33 cellular contexts compared by ENCODE assay signal in the genomic region with DNA sequence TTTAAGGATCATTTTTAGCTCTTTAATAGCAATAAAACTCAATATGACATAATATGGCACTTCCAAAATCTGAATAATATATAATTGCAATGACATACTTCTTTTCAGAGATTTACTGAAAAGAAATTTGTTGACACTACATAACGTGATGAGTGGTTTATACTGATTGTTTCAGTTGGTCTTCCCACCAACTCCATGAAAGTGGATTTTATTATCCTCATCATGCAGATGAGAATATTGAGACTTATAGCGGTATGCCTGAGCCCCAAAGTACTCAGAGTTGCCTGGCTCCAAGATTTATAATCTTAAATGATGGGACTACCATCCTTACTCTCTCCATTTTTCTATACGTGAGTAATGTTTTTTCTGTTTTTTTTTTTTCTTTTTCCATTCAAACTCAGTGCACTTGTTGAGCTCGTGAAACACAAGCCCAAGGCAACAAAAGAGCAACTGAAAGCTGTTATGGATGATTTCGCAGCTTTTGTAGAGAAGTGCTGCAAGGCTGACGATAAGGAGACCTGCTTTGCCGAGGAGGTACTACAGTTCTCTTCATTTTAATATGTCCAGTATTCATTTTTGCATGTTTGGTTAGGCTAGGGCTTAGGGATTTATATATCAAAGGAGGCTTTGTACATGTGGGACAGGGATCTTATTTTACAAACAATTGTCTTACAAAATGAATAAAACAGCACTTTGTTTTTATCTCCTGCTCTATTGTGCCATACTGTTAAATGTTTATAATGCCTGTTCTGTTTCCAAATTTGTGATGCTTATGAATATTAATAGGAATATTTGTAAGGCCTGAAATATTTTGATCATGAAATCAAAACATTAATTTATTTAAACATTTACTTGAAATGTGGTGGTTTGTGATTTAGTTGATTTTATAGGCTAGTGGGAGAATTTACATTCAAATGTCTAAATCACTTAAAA. TPM values are rescaled to one million over a fixed set of nuclear protein-coding genes. Genes with fewer than 3 reads are reported as not detected.
"Had no signal": no experiment of that assay in that cellular context is flagged by ENCODE, and none has a peak within 500 bp of the region (broad histone marks: within the 10 kb centered on the region; RNA-seq: fewer than 3 reads in every experiment).

No MANE protein-coding gene starts in this region.

- H3K27me3 Mint-ChIP-seq: activated CD4-positive, alpha-beta memory T cell treated with anti-CD3 and anti-CD28 coated beads for 36 hours; activated CD4-positive, alpha-beta T cell treated with anti-CD3 and anti-CD28 coated beads, Interleukin-2, amount 10 ng/mL, durations not matched to agents 24 days and 14 days; activated naive CD4-positive, alpha-beta T cell treated with anti-CD3 and anti-CD28 coated beads, Interleukin-2, amount 10 ng/mL, durations not matched to agents 7 days and 5 days; activated naive CD8-positive, alpha-beta T cell treated with anti-CD3 and anti-CD28 coated beads, Interleukin-2, amount 10 ng/mL, durations not matched to agents 7 days and 5 days; activated T-cell treated with anti-CD3 and anti-CD28 coated beads, Interleukin-2, amount 50 U/mL, for 24 hours; progenitor cell of endocrine pancreas had no signal

- H3K36me3 Mint-ChIP-seq: activated CD4-positive, alpha-beta memory T cell treated with anti-CD3 and anti-CD28 coated beads for 36 hours; activated naive CD4-positive, alpha-beta T cell treated with anti-CD3 and anti-CD28 coated beads, Interleukin-2, amount 10 ng/mL, durations not matched to agents 7 days and 5 days; activated naive CD8-positive, alpha-beta T cell treated with anti-CD3 and anti-CD28 coated beads, Interleukin-2, amount 10 ng/mL, durations not matched to agents 7 days and 5 days; brain; naive B cell had no signal

- H3K4me2 ChIP-seq: smooth muscle cell had no signal

- ATAC-seq: esophagus mucosa, T-helper 17 cell had no signal

- H3K36me3 ChIP-seq: ascending aorta, left ventricle myocardium inferior, neutrophil, transverse colon had no signal

- H3K27ac ChIP-seq: ascending aorta, left ventricle myocardium inferior, neutrophil, testis, transverse colon had no signal

- H3K9me3 ChIP-seq: ascending aorta, left ventricle myocardium inferior, neutrophil, testis, transverse colon had no signal

- H3K9me3 Mint-ChIP-seq: activated CD4-positive, alpha-beta memory T cell treated with anti-CD3 and anti-CD28 coated beads for 36 hours; activated CD4-positive, alpha-beta T cell treated with anti-CD3 and anti-CD28 coated beads, Interleukin-2, amount 10 ng/mL, durations not matched to agents 24 days and 14 days; activated naive CD4-positive, alpha-beta T cell treated with anti-CD3 and anti-CD28 coated beads, Interleukin-2, amount 10 ng/mL, durations not matched to agents 7 days and 5 days; activated naive CD8-positive, alpha-beta T cell treated with anti-CD3 and anti-CD28 coated beads, Interleukin-2, amount 10 ng/mL, durations not matched to agents 7 days and 5 days; activated T-cell treated with anti-CD3 and anti-CD28 coated beads, Interleukin-2, amount 50 U/mL, for 24 hours; brain; endodermal cell; naive B cell; nephron progenitor cell had no signal

- FAIRE-seq: islet of Langerhans had no signal

- H3K4me3 Mint-ChIP-seq: activated CD4-positive, alpha-beta memory T cell treated with anti-CD3 and anti-CD28 coated beads for 36 hours; activated CD4-positive, alpha-beta T cell treated with anti-CD3 and anti-CD28 coated beads, Interleukin-2, amount 10 ng/mL, durations not matched to agents 24 days and 14 days; activated naive CD4-positive, alpha-beta T cell treated with anti-CD3 and anti-CD28 coated beads, Interleukin-2, amount 10 ng/mL, durations not matched to agents 7 days and 5 days; activated naive CD8-positive, alpha-beta T cell treated with anti-CD3 and anti-CD28 coated beads, Interleukin-2, amount 10 ng/mL, durations not matched to agents 7 days and 5 days; activated T-cell treated with anti-CD3 and anti-CD28 coated beads, Interleukin-2, amount 50 U/mL, for 24 hours; brain; endodermal cell; naive B cell; nephron progenitor cell; T-helper 17 cell had no signal

- DNase-seq: activated CD4-positive, alpha-beta memory T cell treated with anti-CD3 and anti-CD28 coated beads for 36 hours; activated CD4-positive, alpha-beta T cell treated with anti-CD3 and anti-CD28 coated beads, Interleukin-2, amount 10 ng/mL, durations not matched to agents 24 days and 14 days; activated CD4-positive, CD25-positive, alpha-beta regulatory T cell treated with anti-CD3 and anti-CD28 coated beads, Interleukin-2, amount 50 U/mL, for 72 hours; activated CD8-positive, alpha-beta memory T cell treated with anti-CD3 and anti-CD28 coated beads, Interleukin-2, amount 50 U/mL, for 4 hours; activated gamma-delta T cell; activated naive CD4-positive, alpha-beta T cell treated with anti-CD3 and anti-CD28 coated beads, Interleukin-2, amount 10 ng/mL, durations not matched to agents 7 days and 5 days; activated naive CD8-positive, alpha-beta T cell treated with anti-CD3 and anti-CD28 coated beads, Interleukin-2, amount 10 ng/mL, durations not matched to agents 7 days and 5 days; activated T-cell treated with anti-CD3 and anti-CD28 coated beads, Interleukin-2, amount 50 U/mL, for 24 hours; endodermal cell; foreskin fibroblast; glutamatergic neuron; left ventricle myocardium inferior; naive B cell; nephron progenitor cell; retina; stimulated activated CD4-positive, alpha-beta T cell treated with anti-CD3 and anti-CD28 coated beads, Interleukin-1b, Interleukin-23, amount 100 ng/mL, for 48 hours; stimulated activated naive CD4-positive, alpha-beta T cell; T-helper 17 cell; testis; transverse colon had no signal

- H3K27ac Mint-ChIP-seq: activated CD4-positive, alpha-beta memory T cell treated with anti-CD3 and anti-CD28 coated beads for 36 hours; activated CD4-positive, alpha-beta T cell treated with anti-CD3 and anti-CD28 coated beads, Interleukin-2, amount 10 ng/mL, durations not matched to agents 24 days and 14 days; activated naive CD4-positive, alpha-beta T cell treated with anti-CD3 and anti-CD28 coated beads, Interleukin-2, amount 10 ng/mL, durations not matched to agents 7 days and 5 days; activated naive CD8-positive, alpha-beta T cell treated with anti-CD3 and anti-CD28 coated beads, Interleukin-2, amount 10 ng/mL, durations not matched to agents 7 days and 5 days; activated T-cell treated with anti-CD3 and anti-CD28 coated beads, Interleukin-2, amount 50 U/mL, for 24 hours; brain; endodermal cell; naive B cell; nephron progenitor cell; progenitor cell of endocrine pancreas; T-helper 17 cell had no signal

- H3K27me3 ChIP-seq: ascending aorta, neutrophil, testis, transverse colon had no signal

- H3K4me1 ChIP-seq: ascending aorta, left ventricle myocardium inferior, transverse colon had no signal

- H3K4me3 ChIP-seq: ascending aorta, left ventricle myocardium inferior, smooth muscle cell, testis, transverse colon had no signal

- H3K4me1 Mint-ChIP-seq: activated CD4-positive, alpha-beta T cell treated with anti-CD3 and anti-CD28 coated beads, Interleukin-2, amount 10 ng/mL, durations not matched to agents 24 days and 14 days; activated naive CD4-positive, alpha-beta T cell treated with anti-CD3 and anti-CD28 coated beads, Interleukin-2, amount 10 ng/mL, durations not matched to agents 7 days and 5 days; activated naive CD8-positive, alpha-beta T cell treated with anti-CD3 and anti-CD28 coated beads, Interleukin-2, amount 10 ng/mL, durations not matched to agents 7 days and 5 days; brain; naive B cell; nephron progenitor cell; T-helper 17 cell had no signal

RNA-seq across cellular contexts. Expression of a gene that starts 15.3 kb away (rescaled TPM):
- total RNA-seq: activated CD4-positive, alpha-beta memory T cell treated with anti-CD3 and anti-CD28 coated beads for 36 hours; activated CD4-positive, alpha-beta T cell treated with anti-CD3 and anti-CD28 coated beads, Interleukin-2, amount 10 ng/mL, durations not matched to agents 24 days and 14 days; activated CD8-positive, alpha-beta memory T cell treated with anti-CD3 and anti-CD28 coated beads for 36 hours; activated naive CD8-positive, alpha-beta T cell treated with anti-CD3 and anti-CD28 coated beads, Interleukin-2, amount 10 ng/mL, durations not matched to agents 7 days and 5 days; cardiac septum; chondrocyte; left ventricle myocardium inferior; lung microvascular endothelial cell; osteocyte; T-helper 17 cell had no signal

RNA-seq across cellular contexts. Expression of a gene that starts 16.6 kb away (rescaled TPM):
- total RNA-seq: activated CD4-positive, alpha-beta memory T cell treated with anti-CD3 and anti-CD28 coated beads for 36 hours; activated CD4-positive, alpha-beta T cell treated with anti-CD3 and anti-CD28 coated beads, Interleukin-2, amount 10 ng/mL, durations not matched to agents 24 days and 14 days; activated CD8-positive, alpha-beta memory T cell treated with anti-CD3 and anti-CD28 coated beads for 36 hours; activated naive CD8-positive, alpha-beta T cell treated with anti-CD3 and anti-CD28 coated beads, Interleukin-2, amount 10 ng/mL, durations not matched to agents 7 days and 5 days; ascending aorta; cardiac septum; chondrocyte; esophagus mucosa; left ventricle myocardium inferior; lung microvascular endothelial cell; osteocyte; T-helper 17 cell; testis; transverse colon; urinary bladder had no signal
- polyA plus RNA-seq: urinary bladder had no signal
